Comparison of ENCODE assay signal across 19 cellular contexts in the genomic region with DNA sequence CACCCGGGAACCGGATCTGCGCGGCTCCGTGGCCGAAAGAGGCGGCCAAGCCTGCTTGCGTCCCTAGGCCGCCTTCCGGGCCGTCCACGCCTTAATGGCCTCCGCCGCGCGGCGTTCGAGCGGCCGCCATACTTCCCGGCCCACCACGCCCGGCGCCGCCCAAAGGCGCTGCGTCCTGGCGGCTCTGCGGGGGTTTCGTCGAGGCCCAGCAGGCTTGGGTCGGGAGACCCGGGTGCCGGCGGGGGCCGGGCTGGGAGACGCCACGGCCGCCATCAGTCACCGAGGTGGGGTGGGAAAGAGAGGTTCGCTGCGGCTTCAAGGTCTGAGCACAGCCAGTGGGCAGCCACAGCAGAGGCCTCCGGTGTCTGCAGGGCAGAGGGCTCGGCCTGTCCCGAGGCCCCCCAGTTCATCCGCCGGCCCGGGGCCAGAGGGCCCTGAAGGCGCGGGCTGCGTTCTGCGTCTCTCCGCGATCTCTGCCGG.
"Had no signal": no experiment of that assay in that cellular context is flagged by ENCODE, and none has a peak within 500 bp of the region (broad histone marks: within the 10 kb centered on the region; RNA-seq: fewer than 3 reads in every experiment).

No MANE protein-coding gene starts in this region.

- H3K4me3 ChIP-seq: gastroesophageal sphincter, ovary had no signal

- H3K36me3 Mint-ChIP-seq: immature natural killer cell; memory B cell; naive thymus-derived CD8-positive, alpha-beta T cell had no signal

- H3K4me3 Mint-ChIP-seq: immature natural killer cell, memory B cell had no signal

- DNase-seq: activated CD4-positive, alpha-beta T cell treated with anti-CD3 and anti-CD28 coated beads, Interleukin-2, amount 50 U/mL, for 48 hours; activated naive CD4-positive, alpha-beta T cell treated with Interleukin-2 at 50 U/mL for 16 hours; aorta; brain microvascular endothelial cell; cortex of kidney; effector CD4-positive, alpha-beta T cell; immature natural killer cell; left ventricle myocardium superior; ovary; stimulated activated CD8-positive, alpha-beta memory T cell treated with anti-CD3 and anti-CD28 coated beads, Interleukin-4, amount 100 ng/mL, for 48 hours; stimulated activated naive CD4-positive, alpha-beta T cell; SW 1271; T-helper 2 cell; tibial artery had no signal

- H3K36me3 ChIP-seq: brain microvascular endothelial cell, gastroesophageal sphincter, heart left ventricle, ovary, tibial artery had no signal

- H3K4me1 Mint-ChIP-seq: immature natural killer cell; memory B cell; naive thymus-derived CD8-positive, alpha-beta T cell had no signal

- H3K4me1 ChIP-seq: gastroesophageal sphincter, heart left ventricle, tibial artery had no signal

- H3K27me3 Mint-ChIP-seq: memory B cell; naive thymus-derived CD8-positive, alpha-beta T cell had no signal

- H3K27ac Mint-ChIP-seq: immature natural killer cell, memory B cell had no signal

- ATAC-seq: esophagus mucosa, gastroesophageal sphincter, left ventricle myocardium superior had no signal

- H3K27me3 ChIP-seq: brain microvascular endothelial cell, gastroesophageal sphincter, heart left ventricle, ovary, tibial artery had no signal

- H3K27ac ChIP-seq: brain microvascular endothelial cell, gastroesophageal sphincter, heart left ventricle, ovary, tibial artery had no signal
